ENCODE assay signal across 12 cellular contexts in genomic region chr12:123853401-123854070, GRCh38.
DNase-seq lines count a peak whose midpoint lies in the region; ATAC-seq, FAIRE-seq and TF ChIP-seq lines count a peak whose summit lies in the region.
"Had no signal": no experiment of that assay in that cellular context is flagged by ENCODE, and none has a peak within 500 bp of the region (broad histone marks: within the 10 kb centered on the region; RNA-seq: fewer than 3 reads in every experiment).

No MANE protein-coding gene starts in this region.

- H3K4me1 Mint-ChIP-seq in endodermal cell (no peaks in the 10 kb centered on the region), nephron progenitor cell (peaks cover 11% of the 10 kb centered on the region)
- H3K4me1 Mint-ChIP-seq: GM23338, H9 had no signal

- TF ChIP-seq EP300 in suprapubic skin (IDR thresholded peaks at IDR 0.05) = no peak

- no peak overlapping the region for H3K9ac ChIP-seq in endodermal cell (ENCODE audit: extremely low read depth, low read length, poor library complexity, severe bottlenecking)

- H3K36me3 Mint-ChIP-seq in endodermal cell (ENCODE audit: low read depth) (no peaks in the 10 kb centered on the region), nephron progenitor cell (ENCODE audit: low read depth) (no peaks in the 10 kb centered on the region)

- no peak overlapping the region for H3K4me3 ChIP-seq in endodermal cell (ENCODE audit: low read length)
- no peak overlapping the region for H3K4me3 ChIP-seq in pancreas
- no peak overlapping the region for H3K4me3 ChIP-seq in suprapubic skin
- H3K4me3 ChIP-seq in upper lobe of right lung = no peak overlapping the region
- H3K4me3 ChIP-seq: GM23338 had no signal

- intact Hi-C loops in pancreas (cut with DNase I) (no loop called here), upper lobe of right lung (cut with DNase I) (no loop called here)

- WGBS in endodermal cell (ENCODE audit: insufficient coverage in 1 of 2, insufficient read length in 1 of 2), 2 experiments = 89 to 90% methylated on average over 22 to 28 of the region's 28 CpGs
- WGBS in pancreas, 2 donors = 82 to 86% methylated on average over 28 of the region's 28 CpGs
- WGBS in suprapubic skin = 84% methylated on average over 28 of the region's 28 CpGs

- H3K9me3 Mint-ChIP-seq in endodermal cell (no peaks in the 10 kb centered on the region), nephron progenitor cell (no peaks in the 10 kb centered on the region)
- H3K9me3 Mint-ChIP-seq: GM23338, H9 had no signal

- ATAC-seq in pancreas (no peak), upper lobe of right lung (no peak)
- ATAC-seq: GM23338, HepG2 had no signal

- H3K4me3 Mint-ChIP-seq in endodermal cell (no peak overlapping the region), nephron progenitor cell (no peak overlapping the region)
- H3K4me3 Mint-ChIP-seq: GM23338, H9 had no signal

- FAIRE-seq in pancreas (lab: Jason Lieb, UNC) = no peak
- FAIRE-seq: HepG2 had no signal

- TF ChIP-seq POLR2A in suprapubic skin (IDR thresholded peaks at IDR 0.05) = no peak

- no peak for TF ChIP-seq CTCF in endodermal cell (conservative IDR thresholded peaks at IDR 0.05)
- TF ChIP-seq CTCF in nephron progenitor cell (IDR thresholded peaks at IDR 0.05) = no peak
- no peak for TF ChIP-seq CTCF in pancreas (IDR thresholded peaks at IDR 0.05)
- TF ChIP-seq CTCF in suprapubic skin (IDR thresholded peaks at IDR 0.05) = no peak
- TF ChIP-seq CTCF in upper lobe of right lung (IDR thresholded peaks at IDR 0.05) = no peak

- DNase-seq in NCI-H146 (lab: John Stamatoyannopoulos, UW) (peak; percentile 11), NCI-H146 treated with DMSO at 0.1 percent for 48 hours (lab: John Stamatoyannopoulos, UW; ENCODE audit: unreplicated experiment) (no peak), endodermal cell (peak; percentile 30), nephron progenitor cell (no peak), NCI-H2029 (lab: John Stamatoyannopoulos, UW) (no peak), pancreas (no peak), suprapubic skin (ENCODE audit: low spot score in 2 of 2) (no peak), upper lobe of right lung (no peak)
- DNase-seq: H9 had no signal

- H3K27ac ChIP-seq in endodermal cell (ENCODE audit: low read depth, low read length) = no peak overlapping the region
- H3K27ac ChIP-seq in pancreas = no peak overlapping the region
- no peak overlapping the region for H3K27ac ChIP-seq in suprapubic skin
- H3K27ac ChIP-seq in upper lobe of right lung = no peak overlapping the region
- H3K27ac ChIP-seq: 22Rv1 had no signal

- peaks cover 8% of the 10 kb centered on the region for H3K27me3 Mint-ChIP-seq in endodermal cell (ENCODE audit: insufficient read depth)
- peaks cover 12% of the 10 kb centered on the region for H3K27me3 Mint-ChIP-seq in nephron progenitor cell (ENCODE audit: low read depth, poor library complexity)

- H3K27me3 ChIP-seq in endodermal cell (ENCODE audit: control insufficient read depth, insufficient read depth, low read length, poor library complexity, severe bottlenecking) (no peaks in the 10 kb centered on the region), pancreas (no peaks in the 10 kb centered on the region), suprapubic skin (no peaks in the 10 kb centered on the region), upper lobe of right lung (peaks cover 5% of the 10 kb centered on the region)

- H3K27ac Mint-ChIP-seq in endodermal cell (no peak overlapping the region), nephron progenitor cell (peak overlapping the region; percentile 18)
- H3K27ac Mint-ChIP-seq: GM23338 had no signal

- H3K4me1 ChIP-seq in endodermal cell (ENCODE audit: control insufficient read depth, insufficient read depth, low read length) (no peaks in the 10 kb centered on the region), pancreas (no peaks in the 10 kb centered on the region), suprapubic skin (no peaks in the 10 kb centered on the region), upper lobe of right lung (no peaks in the 10 kb centered on the region)

- no peaks in the 10 kb centered on the region for H3K9me3 ChIP-seq in endodermal cell (ENCODE audit: control insufficient read depth, low read length)
- no peaks in the 10 kb centered on the region for H3K9me3 ChIP-seq in pancreas
- H3K9me3 ChIP-seq in suprapubic skin = no peaks in the 10 kb centered on the region
- H3K9me3 ChIP-seq in upper lobe of right lung = no peaks in the 10 kb centered on the region

- H3K36me3 ChIP-seq in endodermal cell (ENCODE audit: control insufficient read depth, insufficient read depth, low read length) (no peaks in the 10 kb centered on the region), pancreas (no peaks in the 10 kb centered on the region), suprapubic skin (no peaks in the 10 kb centered on the region), upper lobe of right lung (no peaks in the 10 kb centered on the region)

Comparison
In these comparisons a context has a peak if more than half of its experiments do, and no peak if none do; other contexts are left out.
1. DNase-seq: peak in NCI-H146 (single experiment) and endodermal cell (single experiment); none in NCI-H146 treated with DMSO at 0.1 percent for 48 hours (single experiment), nephron progenitor cell (single experiment), NCI-H2029 (single experiment), pancreas (0 of 6), suprapubic skin (0 of 2) and upper lobe of right lung (single experiment).